ENCODE assay signal across 23 cellular contexts in genomic region chr1:205016584-205016983, GRCh38. TPM values are rescaled to one million over a fixed set of nuclear protein-coding genes. Genes with fewer than 3 reads are reported as not detected.
"Had no signal": no experiment of that assay in that cellular context is flagged by ENCODE, and none has a peak within 500 bp of the region (broad histone marks: within the 10 kb centered on the region; RNA-seq: fewer than 3 reads in every experiment).

No MANE protein-coding gene starts in this region.

- H3K27ac ChIP-seq: SJSA1, SK-N-MC had no signal

- DNase-seq: KBM-7, MV-4-11, NCI-H1048, NCI-H1105, NCI-H1417 treated with DMSO at 0.1 percent for 48 hours, NCI-H146, NCI-H1694 treated with DMSO at 0.1 percent for 48 hours, NCI-H1930, NCI-H2081, NCI-H2107, NCI-H2227 treated with DMSO at 0.1 percent for 48 hours, NCI-H510A, NCI-H524 treated with DMSO at 0.1 percent for 48 hours, NCI-H69, NCI-H774, Right ventricle myocardium superior, RPMI8226, SIG-M5 had no signal

- H3K4me1 ChIP-seq: SJSA1 had no signal

- H3K36me3 ChIP-seq: SJSA1 had no signal

- H3K4me3 ChIP-seq: SJSA1, SK-N-MC had no signal

- FAIRE-seq: RCC 7860 had no signal

- H3K9me3 ChIP-seq: SJSA1 had no signal

RNA-seq across cellular contexts. Expression of gene CNTN2, which starts 26.4 kb away (rescaled TPM):
- total RNA-seq: HT-29, LHCN-M2, SJSA1 had no signal
